ENCODE assay signal across 8 cellular contexts in genomic region chr4:123661080-123661737, GRCh38.
DNase-seq lines count a peak whose midpoint lies in the region; ATAC-seq and TF ChIP-seq lines count a peak whose summit lies in the region.

No MANE protein-coding gene starts in this region.

- H3K9me3 ChIP-seq in gastroesophageal sphincter (no peaks in the 10 kb centered on the region), tibial artery (no peaks in the 10 kb centered on the region), MG63 (no peaks in the 10 kb centered on the region; the same call in 1 of the 2 replicates)

- no peak overlapping the region for H3K4me3 ChIP-seq in gastroesophageal sphincter
- H3K4me3 ChIP-seq in tibial artery: no peak overlapping the region
- H3K4me3 ChIP-seq in MG63: no peak overlapping the region

- H3K27me3 ChIP-seq in gastroesophageal sphincter (no peaks in the 10 kb centered on the region), tibial artery (no peaks in the 10 kb centered on the region), MG63 (no peaks in the 10 kb centered on the region)

- DNase-seq in NOMO-1 treated with DMSO at 0.1 percent for 48 hours (lab: John Stamatoyannopoulos, UW; ENCODE audit: unreplicated experiment): peak; percentile 7
- DNase-seq in NOMO-1 treated with dmso at 0.1 percent for 144 hours (lab: John Stamatoyannopoulos, UW; ENCODE audit: unreplicated experiment): no peak
- DNase-seq in SK-MEL-5 (ENCODE audit: low read depth, low spot score): peak; percentile 41
- DNase-seq in tibial artery: no peak
- DNase-seq in MG63: no peak

- peaks cover 0 to 3% (median 0%) of the 10 kb centered on the region in 3 donors for H3K4me1 ChIP-seq in gastroesophageal sphincter
- peaks cover 0 to 21% (median 3%) of the 10 kb centered on the region in 4 donors for H3K4me1 ChIP-seq in tibial artery

- TF ChIP-seq CTCF in gastroesophageal sphincter (IDR thresholded peaks at IDR 0.05) (peak; percentile 29 to 57 (median 48)), tibial artery (IDR thresholded peaks at IDR 0.05) (peak; percentile 42 to 49)

- H3K27ac ChIP-seq in gastroesophageal sphincter (no peak overlapping the region), tibial artery (no peak overlapping the region)

- in situ Hi-C loops in SK-MEL-5 (cut with HindIII; ENCODE audit: low pct_unique_long_range_greater_than_20kb, low sequenced_read_pairs): no loop called here

- TF ChIP-seq POLR2A in gastroesophageal sphincter (IDR thresholded peaks at IDR 0.05): no peak

- ATAC-seq in gastroesophageal sphincter (no peak), GM21528 (IDR thresholded peaks at IDR 0.05; ENCODE audit: low FRiP score, unreplicated experiment) (no peak), HG03520 (IDR thresholded peaks at IDR 0.05; ENCODE audit: unreplicated experiment) (no peak)

- H3K36me3 ChIP-seq in gastroesophageal sphincter: no peaks in the 10 kb centered on the region
- no peaks in the 10 kb centered on the region for H3K36me3 ChIP-seq in tibial artery
- no peaks in the 10 kb centered on the region for H3K36me3 ChIP-seq in MG63

- no peak for TF ChIP-seq EP300 in gastroesophageal sphincter (IDR thresholded peaks at IDR 0.05)

- intact Hi-C loops in tibial artery (cut with DNase I; ENCODE audit: low total_unique reads): loop anchor here (10.0 kb wide), 1 partner anchor 536 kb away; no protein-coding TSS in a partner anchor

Comparison
In these comparisons a context has a peak if more than half of its experiments do, and no peak if none do; other contexts are left out.
1. DNase-seq: peak in NOMO-1 treated with DMSO at 0.1 percent for 48 hours (single experiment) and SK-MEL-5 (single experiment); none in NOMO-1 treated with dmso at 0.1 percent for 144 hours (single experiment), tibial artery (0 of 2) and MG63 (single experiment).